30 cellular contexts compared by ENCODE assay signal in genomic region chr19:32881766-32882165, GRCh38. TPM values are rescaled to one million over a fixed set of nuclear protein-coding genes. Genes with fewer than 3 reads are reported as not detected.
"Had no signal": no experiment of that assay in that cellular context is flagged by ENCODE, and none has a peak within 500 bp of the region (broad histone marks: within the 10 kb centered on the region; RNA-seq: fewer than 3 reads in every experiment).

No MANE protein-coding gene starts in this region.

- H3K36me3 ChIP-seq: breast epithelium, colonic mucosa, gastrocnemius medialis, neural progenitor cell had no signal

- H3K4me3 ChIP-seq: breast epithelium, colonic mucosa, gastrocnemius medialis, lower lobe of right lung, neural progenitor cell, skin epidermis, tibial artery had no signal

- H3K9ac ChIP-seq: neural progenitor cell had no signal

- H3K27me3 Mint-ChIP-seq: activated B cell treated with CpG ODN at 0.5 μM for 24 hours; activated CD8-positive, alpha-beta T cell treated with anti-CD3 and anti-CD28 coated beads for 36 hours; stimulated activated memory B cell treated with anti-CD40 and anti-IgM and Interleukin-4, amounts not matched to agents 10 μg/mL and 1 μg/mL and 100 μg/mL, for 72 hours; stimulated activated naive CD8-positive, alpha-beta T cell treated with anti-CD3 and anti-CD28 coated beads, Interleukin-15, amount 100 ng/mL, for 72 hours had no signal

- H3K27ac ChIP-seq: breast epithelium, colonic mucosa, gastrocnemius medialis, lower lobe of right lung, neural progenitor cell, skin epidermis, tibial artery had no signal

- H2AFZ ChIP-seq: neural progenitor cell had no signal

- H3K9me3 ChIP-seq: breast epithelium, colonic mucosa, gastrocnemius medialis, lower lobe of right lung, tibial artery had no signal

- H3K4me3 Mint-ChIP-seq: activated B cell treated with CpG ODN at 0.5 μM for 24 hours; activated CD8-positive, alpha-beta T cell treated with anti-CD3 and anti-CD28 coated beads for 36 hours; activated T-cell treated with anti-CD3 and anti-CD28 coated beads, Interleukin-2, amount 50 U/mL, for 4 hours; immature natural killer cell; natural killer cell; neural progenitor cell; stimulated activated memory B cell treated with anti-CD40 and anti-IgM and Interleukin-4, amounts not matched to agents 10 μg/mL and 1 μg/mL and 100 μg/mL, for 72 hours; stimulated activated naive CD8-positive, alpha-beta T cell treated with anti-CD3 and anti-CD28 coated beads, Interleukin-15, amount 100 ng/mL, for 72 hours; T-helper 2 cell treated with Interferon-gamma antibody and Interleukin-4, amounts not matched to agents 5 μg/mL and 100 μg/mL, for 36 hours had no signal

- H3K4me2 ChIP-seq: neural progenitor cell had no signal

- H3K4me1 ChIP-seq: breast epithelium, colonic mucosa, gastrocnemius medialis, lower lobe of right lung, neural progenitor cell, tibial artery had no signal

- H3K36me3 Mint-ChIP-seq: natural killer cell had no signal

- H3K9me3 Mint-ChIP-seq: activated B cell treated with CpG ODN at 0.5 μM for 24 hours; activated CD8-positive, alpha-beta T cell treated with anti-CD3 and anti-CD28 coated beads for 36 hours; activated naive CD4-positive, alpha-beta T cell treated with anti-CD3 and anti-CD28 coated beads, Interleukin-2, amount 50 U/mL, for 72 hours; activated T-cell treated with anti-CD3 and anti-CD28 coated beads, Interleukin-2, amount 50 U/mL, for 4 hours; immature natural killer cell; natural killer cell; neural progenitor cell; stimulated activated memory B cell treated with anti-CD40 and anti-IgM and Interleukin-4, amounts not matched to agents 10 μg/mL and 1 μg/mL and 100 μg/mL, for 72 hours; stimulated activated naive CD8-positive, alpha-beta T cell treated with anti-CD3 and anti-CD28 coated beads, Interleukin-15, amount 100 ng/mL, for 72 hours; T-helper 2 cell treated with Interferon-gamma antibody and Interleukin-4, amounts not matched to agents 5 μg/mL and 100 μg/mL, for 36 hours had no signal

- H3K4me1 Mint-ChIP-seq: activated B cell treated with CpG ODN at 0.5 μM for 24 hours; immature natural killer cell; natural killer cell; neural progenitor cell; stimulated activated memory B cell treated with anti-CD40 and anti-IgM and Interleukin-4, amounts not matched to agents 10 μg/mL and 1 μg/mL and 100 μg/mL, for 72 hours; stimulated activated naive CD8-positive, alpha-beta T cell treated with anti-CD3 and anti-CD28 coated beads, Interleukin-15, amount 100 ng/mL, for 72 hours had no signal

- H3K27me3 ChIP-seq: breast epithelium, colonic mucosa, gastrocnemius medialis, neural progenitor cell, tibial artery had no signal

- H3K27ac Mint-ChIP-seq: activated B cell treated with CpG ODN at 0.5 μM for 24 hours; activated CD8-positive, alpha-beta T cell treated with anti-CD3 and anti-CD28 coated beads for 36 hours; activated naive CD4-positive, alpha-beta T cell treated with anti-CD3 and anti-CD28 coated beads, Interleukin-2, amount 50 U/mL, for 72 hours; immature natural killer cell; natural killer cell; neural progenitor cell; stimulated activated memory B cell treated with anti-CD40 and anti-IgM and Interleukin-4, amounts not matched to agents 10 μg/mL and 1 μg/mL and 100 μg/mL, for 72 hours; stimulated activated naive CD8-positive, alpha-beta T cell treated with anti-CD3 and anti-CD28 coated beads, Interleukin-15, amount 100 ng/mL, for 72 hours; T-helper 2 cell treated with Interferon-gamma antibody and Interleukin-4, amounts not matched to agents 5 μg/mL and 100 μg/mL, for 36 hours had no signal

- ATAC-seq: activated CD8-positive, alpha-beta T cell treated with anti-CD3 and anti-CD28 coated beads for 36 hours; activated naive CD4-positive, alpha-beta T cell treated with anti-CD3 and anti-CD28 coated beads, Interleukin-2, amount 50 U/mL, for 72 hours; activated T-cell treated with anti-CD3 and anti-CD28 coated beads, Interleukin-2, amount 50 U/mL, for 4 hours; gastrocnemius medialis; lower lobe of right lung; natural killer cell; sciatic nerve; stimulated activated memory B cell treated with anti-CD40 and anti-IgM and Interleukin-4, amounts not matched to agents 10 μg/mL and 1 μg/mL and 100 μg/mL, for 72 hours; stimulated activated naive CD8-positive, alpha-beta T cell treated with anti-CD3 and anti-CD28 coated beads, Interleukin-15, amount 100 ng/mL, for 72 hours had no signal

- DNase-seq: activated B cell treated with CpG ODN at 0.5 μM for 24 hours; activated CD4-positive, alpha-beta T cell treated with anti-CD3 and anti-CD28 coated beads, Interleukin-2, amount 50 U/mL, for 1 hour; activated CD8-positive, alpha-beta T cell treated with anti-CD3 and anti-CD28 coated beads for 36 hours; activated naive CD4-positive, alpha-beta T cell; activated T-cell treated with anti-CD3 and anti-CD28 coated beads, Interleukin-2, amount 50 U/mL, for 4 hours; cerebellar nuclear complex; colonic mucosa; effector CD8-positive, alpha-beta T cell; erythroblast; gastrocnemius medialis; glutamatergic neuron; hypothalamus; immature natural killer cell; lower lobe of right lung; mesenchymal stem cell; natural killer cell; stimulated activated CD4-positive, alpha-beta T cell treated with anti-CD3 and anti-CD28 coated beads, Interleukin-4, amount 100 ng/mL, for 4 hours; stimulated activated CD8-positive, alpha-beta memory T cell treated with anti-CD3 and anti-CD28 coated beads, Interleukin-4, amount 100 ng/mL, for 48 hours; stimulated activated naive CD8-positive, alpha-beta T cell treated with anti-CD3 and anti-CD28 coated beads, Interleukin-15, amount 100 ng/mL, for 72 hours; T-helper 1 cell; tibial artery had no signal

RNA-seq across cellular contexts. Expression of gene SLC7A9, which starts 12.2 kb away (rescaled TPM):
- total RNA-seq: activated CD8-positive, alpha-beta T cell treated with anti-CD3 and anti-CD28 coated beads for 36 hours; activated naive CD4-positive, alpha-beta T cell treated with anti-CD3 and anti-CD28 coated beads, Interleukin-2, amount 50 U/mL, for 72 hours; activated T-cell treated with anti-CD3 and anti-CD28 coated beads, Interleukin-2, amount 50 U/mL, for 4 hours; kidney epithelial cell; mononuclear cell had no signal
- polyA plus RNA-seq: immature natural killer cell had no signal
